In genomic region chr17:82734987-82735866, GRCh38 we compare ENCODE assay signal across 1 cellular context.
TF ChIP-seq lines count a peak whose summit lies in the region.

Gene FN3K (plus strand): TSS chr17:82735615. CDS start chr17:82735637, 22 bp downstream.

TF ChIP-seq in K562, 482 proteins besides CTCF, POLR2A, EP300 and RAD21 (continued from another document and continues in another):
- TF ChIP-seq AFF4 (CRISPR knock-in tag; IDR thresholded peaks at IDR 0.05) (peak; percentile 87), ZNF589 (CRISPR knock-in tag; IDR thresholded peaks at IDR 0.05; ENCODE audit: low read depth) (no peak), HNRNPLL (IDR thresholded peaks at IDR 0.05; ENCODE audit: low read depth, low read length, poor library complexity, severe bottlenecking) (peak; percentile 42), ZNF592 (IDR thresholded peaks at IDR 0.05) (peak; percentile 73; the same call in 1 of the 2 replicates), ESRRB (CRISPR knock-in tag; IDR thresholded peaks at IDR 0.05; ENCODE audit: borderline replicate concordance) (no peak), ZNF644 (tag; IDR thresholded peaks at IDR 0.05; ENCODE audit: low read depth) (peak; percentile 87), E2F4 (CRISPR knock-in tag; IDR thresholded peaks at IDR 0.05; ENCODE audit: low read depth) (peak; percentile 53; the same call in 1 of the 2 replicates), SIX5 (IDR thresholded peaks at IDR 0.05; ENCODE audit: borderline replicate concordance in 1 of 2, insufficient read depth in 1 of 2, low read depth in 1 of 2, low read length in 2 of 2) (no peak), RBFOX2 (IDR thresholded peaks at IDR 0.05; ENCODE audit: low read depth, low read length) (peak; percentile 77), MAX (CRISPR knock-in tag; IDR thresholded peaks at IDR 0.05) (peak; percentile 81), ZNF584 (CRISPR knock-in tag; IDR thresholded peaks at IDR 0.05; ENCODE audit: low read depth) (0 out of 2 replicates have a peak, but pooled peaks have one; percentile 39), ZNF561 (CRISPR knock-in tag; conservative IDR thresholded peaks at IDR 0.05) (no peak), PREB (CRISPR knock-in tag; IDR thresholded peaks at IDR 0.05) (0 out of 2 replicates have a peak, but pooled peaks have one; percentile 19), ZNF239 (CRISPR knock-in tag; IDR thresholded peaks at IDR 0.05) (no peak), HMGXB4 (CRISPR knock-in tag; IDR thresholded peaks at IDR 0.05) (peak; percentile 75; the same call in 1 of the 2 replicates), LEF1 (IDR thresholded peaks at IDR 0.05) (no peak), SP1 (CRISPR knock-in tag; IDR thresholded peaks at IDR 0.05) (peak; percentile 43; the same call in 1 of the 2 replicates), SNRNP70 (optimal IDR thresholded peaks at IDR 0.05; ENCODE audit: low read depth, low read length) (no peak), ZNF512 (tag; IDR thresholded peaks at IDR 0.05) (no peak), ZNF717 (CRISPR knock-in tag; IDR thresholded peaks at IDR 0.05) (no peak), ZNF324 (CRISPR knock-in tag; IDR thresholded peaks at IDR 0.05) (no peak), LARP7 (IDR thresholded peaks at IDR 0.05) (no peak), HMGN3 (IDR thresholded peaks at IDR 0.05; ENCODE audit: borderline replicate concordance, extremely low read depth, insufficient read length, low read depth, low read length) (peak; percentile 79), PHF8 (IDR thresholded peaks at IDR 0.05; ENCODE audit: borderline replicate concordance, low read length) (peak; percentile 90; the same call in 1 of the 2 replicates), UBTF (IDR thresholded peaks at IDR 0.05; ENCODE audit: borderline replicate concordance in 1 of 2, low read depth in 2 of 2, low read length in 2 of 2) (peak; percentile 19 to 57; a peak in 2 of 4 replicates), ZNF224 (CRISPR knock-in tag; IDR thresholded peaks at IDR 0.05) (no peak), ZNF232 (CRISPR knock-in tag; IDR thresholded peaks at IDR 0.05) (no peak), MTA1 (IDR thresholded peaks at IDR 0.05; ENCODE audit: borderline replicate concordance) (peak; percentile 64; the same call in 1 of the 2 replicates), NCOA4 (IDR thresholded peaks at IDR 0.05; ENCODE audit: partially characterized antibody) (no peak), ZBTB8A (IDR thresholded peaks at IDR 0.05; ENCODE audit: partially characterized antibody) (no peak), RBM22 (IDR thresholded peaks at IDR 0.05; ENCODE audit: low read depth, low read length, poor library complexity, severe bottlenecking) (peak; percentile 47), TAL1 (IDR thresholded peaks at IDR 0.05) (no peak), ETV5 (CRISPR knock-in tag; IDR thresholded peaks at IDR 0.05; ENCODE audit: low read depth) (peak; percentile 73; the same call in 1 of the 2 replicates), NCOR1 (IDR thresholded peaks at IDR 0.05) (0 out of 2 replicates have a peak, but pooled peaks have one; percentile 4), TFAP4 (CRISPR knock-in tag; IDR thresholded peaks at IDR 0.05; ENCODE audit: borderline replicate concordance) (peak; percentile 62; the same call in 1 of the 2 replicates), KDM5B (IDR thresholded peaks at IDR 0.05; ENCODE audit: insufficient replicate concordance, low read depth, low read length) (peak; percentile 59), E2F1 (CRISPR knock-in tag; IDR thresholded peaks at IDR 0.05) (peak; percentile 66; the same call in 1 of the 2 replicates), ZNF398 (CRISPR knock-in tag; IDR thresholded peaks at IDR 0.05) (no peak)
